In the genomic region with DNA sequence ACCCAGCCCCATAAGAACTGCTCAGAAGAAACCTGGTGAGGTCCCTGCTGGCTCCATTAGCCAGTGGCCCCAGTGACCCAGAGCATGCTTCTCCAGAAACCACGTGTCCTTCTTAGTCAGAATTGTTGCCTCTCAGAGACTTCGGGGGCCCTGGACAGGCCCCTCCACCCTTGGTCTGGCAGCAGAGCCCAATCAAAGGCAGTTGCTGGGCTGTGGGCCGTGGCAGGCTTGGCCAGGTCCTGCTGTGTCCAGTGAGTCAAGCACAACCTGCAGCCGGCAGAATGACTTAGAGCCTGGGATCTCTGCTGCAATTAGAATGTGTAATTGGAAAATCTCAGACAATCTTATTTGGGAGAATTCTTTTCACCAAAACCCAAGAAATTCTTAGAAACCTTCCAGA, we compare ENCODE assay signal across 24 cellular contexts.
"Had no signal": no experiment of that assay in that cellular context is flagged by ENCODE, and none has a peak within 500 bp of the region (broad histone marks: within the 10 kb centered on the region; RNA-seq: fewer than 3 reads in every experiment).

No MANE protein-coding gene starts in this region.

- H3K27ac ChIP-seq: lower lobe of right lung, prostate gland, sigmoid colon, testis, thyroid gland, transverse colon, vagina had no signal

- H3K4me3 ChIP-seq: left lung, lower lobe of right lung, prostate gland, sigmoid colon, spleen, testis, thyroid gland, transverse colon, upper lobe of left lung, vagina had no signal

- H3K4me1 ChIP-seq: prostate gland, sigmoid colon, thyroid gland, transverse colon, vagina had no signal

- H3K36me3 ChIP-seq: left lung, lower lobe of right lung, prostate gland, sigmoid colon, spleen, thyroid gland, transverse colon, upper lobe of left lung, vagina had no signal

- H3K9me3 ChIP-seq: left lung, lower lobe of right lung, prostate gland, sigmoid colon, spleen, testis, thyroid gland, transverse colon, upper lobe of left lung, vagina had no signal

- DNase-seq: immature natural killer cell; kidney; left colon; lower lobe of right lung; mammary epithelial cell; mesenchymal stem cell; naive thymus-derived CD8-positive, alpha-beta T cell; occipital lobe; retina; right cardiac atrium; sigmoid colon; small intestine; spleen; stimulated activated CD4-positive, alpha-beta T cell treated with anti-CD3 and anti-CD28 coated beads, Interleukin-4, amount 100 ng/mL, for 24 hours; stimulated activated naive CD4-positive, alpha-beta T cell treated with Interleukin-2 at 50 U/mL for 16 hours; stimulated activated naive CD8-positive, alpha-beta T cell treated with anti-CD3 and anti-CD28 coated beads, Interleukin-15, amount 100 ng/mL, for 72 hours; testis; thyroid gland; transverse colon had no signal

- H3K27me3 ChIP-seq: left lung, sigmoid colon, spleen, testis, thyroid gland, transverse colon, upper lobe of left lung, vagina had no signal

- ATAC-seq: left colon; left lung; lower lobe of right lung; naive thymus-derived CD8-positive, alpha-beta T cell; right cardiac atrium; stimulated activated effector memory CD8-positive, alpha-beta T cell treated with anti-CD3 and anti-CD28 coated beads, Interleukin-12 subunit alpha, Interleukin-12 subunit beta, amount 100 ng/mL, for 72 hours; stimulated activated naive CD8-positive, alpha-beta T cell treated with anti-CD3 and anti-CD28 coated beads, Interleukin-15, amount 100 ng/mL, for 72 hours had no signal
